Comparison of ENCODE assay signal across 21 cellular contexts in the genomic region with DNA sequence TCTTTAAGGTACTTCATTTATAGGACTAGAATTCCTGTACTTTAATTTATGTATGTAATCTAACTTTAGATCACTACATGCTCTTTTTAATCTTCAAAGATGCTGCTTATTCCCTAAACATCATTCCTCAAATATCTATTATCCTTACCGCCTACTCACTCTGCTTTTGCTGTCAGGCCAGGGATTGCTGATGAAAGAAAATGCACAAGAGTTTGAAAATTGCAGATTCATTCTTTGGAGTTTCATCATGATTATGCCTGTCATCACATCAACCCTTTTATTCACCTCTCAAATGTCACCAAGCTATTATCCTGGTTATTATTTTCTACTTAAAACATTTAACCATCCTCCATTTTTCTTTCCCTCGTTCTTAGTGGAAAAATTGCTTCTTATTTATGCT.
DNase-seq lines count a peak whose midpoint lies in the region; TF ChIP-seq lines count a peak whose summit lies in the region.
"Had no signal": no experiment of that assay in that cellular context is flagged by ENCODE, and none has a peak within 500 bp of the region (broad histone marks: within the 10 kb centered on the region; RNA-seq: fewer than 3 reads in every experiment).

No MANE protein-coding gene starts in this region.

- peak; percentile 36 for DNase-seq in GM23248
- DNase-seq in chondrocyte (ENCODE audit: low spot score) = no peak
- DNase-seq in iris pigment epithelial cell (ENCODE audit: low read depth) = peak; percentile 42
- peak; percentile 7 for DNase-seq in stromal cell of bone marrow (ENCODE audit: low read depth)
- DNase-seq in progenitor cell of endocrine pancreas (ENCODE audit: low spot score, unreplicated experiment) = no peak
- DNase-seq in NCI-H1436 treated with DMSO at 0.1 percent for 48 hours (lab: John Stamatoyannopoulos, UW) = no peak
- DNase-seq in foreskin melanocyte = no peak
- no peak for DNase-seq in dorsolateral prefrontal cortex
- DNase-seq: CD8-positive, alpha-beta memory T cell; DMS53; EL; GF-D8; KBM-7; MM.1S; NCI-H1048; NCI-H1417 treated with DMSO at 0.1 percent for 48 hours; NCI-H187 treated with DMSO at 0.1 percent for 48 hours; NCI-H510A; NCI-H774; SJCRH30 had no signal

- no peaks in the 10 kb centered on the region for H3K36me3 ChIP-seq in GM23248 (ENCODE audit: low read depth)
- H3K36me3 ChIP-seq: SJCRH30 had no signal

- H2AFZ ChIP-seq in GM23248 = peak overlapping the region; percentile 63

- no peak overlapping the region for H3K9ac ChIP-seq in GM23248

- TF ChIP-seq CTCF in chondrocyte (IDR thresholded peaks at IDR 0.05) = no peak
- no peak for TF ChIP-seq CTCF in progenitor cell of endocrine pancreas (IDR thresholded peaks at IDR 0.05; ENCODE audit: unreplicated experiment)
- TF ChIP-seq CTCF in dorsolateral prefrontal cortex (IDR thresholded peaks at IDR 0.05 in 54 of 56, conservative IDR thresholded peaks at IDR 0.05 in 2 of 56; ENCODE audit: low read depth in 1 of 56, partially characterized antibody in 56 of 56) = no peak

- 0 out of 2 replicates have a peak, but pooled peaks cover 10% of the 10 kb centered on the region for H3F3A ChIP-seq in GM23248 (ENCODE audit: insufficient read depth)

- H3K4me1 Mint-ChIP-seq in chondrocyte (ENCODE audit: low read depth) (peaks cover 5% of the 10 kb centered on the region), progenitor cell of endocrine pancreas (ENCODE audit: low read depth) (peaks cover 3% of the 10 kb centered on the region)
- H3K4me1 Mint-ChIP-seq: CD8-positive, alpha-beta memory T cell had no signal

- H3K4me1 ChIP-seq in GM23248 (ENCODE audit: insufficient read depth) = peaks cover 19% of the 10 kb centered on the region; the same call in 1 of the 2 replicates
- H3K4me1 ChIP-seq: SJCRH30 had no signal

- no peaks in the 10 kb centered on the region for H3K27me3 Mint-ChIP-seq in chondrocyte (ENCODE audit: low read depth)
- no peaks in the 10 kb centered on the region for H3K27me3 Mint-ChIP-seq in progenitor cell of endocrine pancreas
- H3K27me3 Mint-ChIP-seq: CD8-positive, alpha-beta memory T cell had no signal

- no peaks in the 10 kb centered on the region for H3K9me2 ChIP-seq in GM23248 (ENCODE audit: insufficient read depth)

- H3K4me2 ChIP-seq in GM23248 (ENCODE audit: unreplicated experiment) = peak overlapping the region; percentile 3

- H3K4me3 ChIP-seq in GM23248 = no peak overlapping the region
- H3K4me3 ChIP-seq in dorsolateral prefrontal cortex = no peak overlapping the region
- H3K4me3 ChIP-seq: SJCRH30 had no signal

- no peaks in the 10 kb centered on the region for H3K27me3 ChIP-seq in GM23248 (replicated peaks; ENCODE audit: insufficient read depth)
- H3K27me3 ChIP-seq in dorsolateral prefrontal cortex = peaks cover 0 to 6% (median 0%) of the 10 kb centered on the region in 45 donors
- H3K27me3 ChIP-seq: SJCRH30 had no signal

- H3K9me3 Mint-ChIP-seq in chondrocyte (ENCODE audit: low read depth) = no peaks in the 10 kb centered on the region
- H3K9me3 Mint-ChIP-seq in progenitor cell of endocrine pancreas (ENCODE audit: low read depth) = no peaks in the 10 kb centered on the region

- H3K36me3 Mint-ChIP-seq in chondrocyte (ENCODE audit: low read depth) (no peaks in the 10 kb centered on the region), progenitor cell of endocrine pancreas (ENCODE audit: insufficient read depth) (no peaks in the 10 kb centered on the region)
- H3K36me3 Mint-ChIP-seq: CD8-positive, alpha-beta memory T cell had no signal

- no peaks in the 10 kb centered on the region for H3K79me2 ChIP-seq in GM23248 (ENCODE audit: insufficient read depth)

- H3K27ac Mint-ChIP-seq in chondrocyte (ENCODE audit: unreplicated experiment) (peak overlapping the region; percentile 39), progenitor cell of endocrine pancreas (no peak overlapping the region)
- H3K27ac Mint-ChIP-seq: CD8-positive, alpha-beta memory T cell had no signal

- H3K9me3 ChIP-seq in GM23248 (ENCODE audit: low read depth) = no peaks in the 10 kb centered on the region
- H3K9me3 ChIP-seq: SJCRH30 had no signal

- 25 to 28% methylated on average over 2 of the region's 2 CpGs for WGBS in GM23248 (ENCODE audit: low coverage in 1 of 2, low lambda C conversion rate in 2 of 2, missing lambda C conversion rate in 2 of 2), 2 experiments

- H3K27ac ChIP-seq in GM23248 (peak overlapping the region; percentile 25; the same call in 1 of the 2 replicates), dorsolateral prefrontal cortex (no peak overlapping the region)
- H3K27ac ChIP-seq: C4-2B, SJCRH30 had no signal

- H3K4me3 Mint-ChIP-seq in chondrocyte (ENCODE audit: unreplicated experiment) = no peak overlapping the region
- no peak overlapping the region for H3K4me3 Mint-ChIP-seq in progenitor cell of endocrine pancreas (ENCODE audit: low read depth)
- H3K4me3 Mint-ChIP-seq: CD8-positive, alpha-beta memory T cell had no signal

- in situ Hi-C loops in GM23248 (cut with MboI) = no loop called here

- intact Hi-C loops in dorsolateral prefrontal cortex (cut with DNase I) = no loop called here

- no peaks in the 10 kb centered on the region for H4K20me1 ChIP-seq in GM23248 (ENCODE audit: insufficient read depth)

Comparison
In these comparisons a context has a peak if more than half of its experiments do, and no peak if none do; other contexts are left out.
1. DNase-seq: peak in GM23248 (single experiment), iris pigment epithelial cell (single experiment) and stromal cell of bone marrow (single experiment); none in chondrocyte (single experiment), progenitor cell of endocrine pancreas (single experiment), NCI-H1436 treated with DMSO at 0.1 percent for 48 hours (single experiment), foreskin melanocyte (single experiment) and dorsolateral prefrontal cortex (0 of 10).